In the genomic region with DNA sequence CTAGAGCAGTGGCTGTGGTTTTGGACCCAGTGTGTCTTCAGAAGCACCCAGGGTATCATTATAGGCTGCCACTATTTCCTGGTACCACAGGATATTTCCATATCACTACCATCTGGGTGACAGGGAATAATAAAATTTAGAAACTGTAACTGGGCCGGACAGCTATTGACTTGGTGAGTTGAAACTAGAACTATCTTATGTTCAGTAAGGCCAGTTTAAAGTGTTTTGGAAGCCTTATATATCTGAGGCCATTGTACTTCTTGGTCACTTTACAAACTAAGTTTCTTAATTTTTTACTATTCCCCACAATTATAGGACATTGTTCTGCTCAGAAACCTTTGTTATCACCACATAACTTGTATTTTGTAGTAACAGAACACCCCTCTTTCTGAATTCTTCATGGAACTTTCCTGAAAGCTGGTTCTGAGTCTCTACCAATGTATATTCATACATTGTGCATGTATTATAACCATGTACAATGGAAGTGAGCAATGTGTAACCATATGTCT, we compare ENCODE assay signal across 24 cellular contexts.
"Had no signal": no experiment of that assay in that cellular context is flagged by ENCODE, and none has a peak within 500 bp of the region (broad histone marks: within the 10 kb centered on the region; RNA-seq: fewer than 3 reads in every experiment).

No MANE protein-coding gene starts in this region.

- H3K4me3 ChIP-seq: ascending aorta, colonic mucosa, gastrocnemius medialis, left lung, psoas muscle, skin epidermis, tibial artery had no signal

- H3K27me3 ChIP-seq: ascending aorta, colonic mucosa, gastrocnemius medialis, left lung, tibial artery had no signal

- H3K4me3 Mint-ChIP-seq: activated CD8-positive, alpha-beta memory T cell treated with anti-CD3 and anti-CD28 coated beads, Interleukin-2, amount 10 ng/mL, durations not matched to agents 7 days and 5 days; central memory CD8-positive, alpha-beta T cell; neural crest cell had no signal

- H3K27me3 Mint-ChIP-seq: activated CD8-positive, alpha-beta memory T cell treated with anti-CD3 and anti-CD28 coated beads, Interleukin-2, amount 10 ng/mL, durations not matched to agents 7 days and 5 days; central memory CD8-positive, alpha-beta T cell had no signal

- H3K9me3 ChIP-seq: ascending aorta, colonic mucosa, gastrocnemius medialis, left lung, psoas muscle, tibial artery had no signal

- ATAC-seq: activated CD8-positive, alpha-beta memory T cell treated with anti-CD3 and anti-CD28 coated beads, Interleukin-2, amount 10 ng/mL, durations not matched to agents 7 days and 5 days; gastrocnemius medialis; left lung; right cardiac atrium; stimulated activated naive CD8-positive, alpha-beta T cell treated with anti-CD3 and anti-CD28 coated beads, Interleukin-15, Interleukin-2, amounts not matched to agents 100 U/mL and 50 U/mL, for 24 hours had no signal

- H3K4me1 Mint-ChIP-seq: activated CD8-positive, alpha-beta memory T cell treated with anti-CD3 and anti-CD28 coated beads, Interleukin-2, amount 10 ng/mL, durations not matched to agents 7 days and 5 days; neural crest cell had no signal

- H3K4me1 ChIP-seq: ascending aorta, colonic mucosa, gastrocnemius medialis, left lung, psoas muscle, tibial artery had no signal

- H3K9me3 Mint-ChIP-seq: activated T-helper 2 cell treated with anti-CD3 and anti-CD28 coated beads, Interferon-gamma antibody, Interleukin-2, Interleukin-4, amounts not matched to agents 10 μg/mL and 5 μg/mL and 100 μg/mL, durations not matched to agents 14 hours and 24 hours and 36 hours; central memory CD8-positive, alpha-beta T cell; neural crest cell had no signal

- H3K36me3 ChIP-seq: colonic mucosa had no signal

- H3K27ac ChIP-seq: ascending aorta, colonic mucosa, gastrocnemius medialis, left lung, psoas muscle, skin epidermis, tibial artery, VCaP had no signal

- DNase-seq: activated CD4-positive, alpha-beta T cell treated with anti-CD3 and anti-CD28 coated beads for 1 hour; activated CD4-positive, alpha-beta T cell treated with anti-CD3 and anti-CD28 coated beads, Interleukin-2, amount 50 U/mL, for 4 hours; activated CD8-positive, alpha-beta memory T cell treated with anti-CD3 and anti-CD28 coated beads, Interleukin-2, amount 10 ng/mL, durations not matched to agents 7 days and 5 days; activated naive CD4-positive, alpha-beta T cell treated with Interleukin-2 at 50 U/mL for 16 hours; activated T-cell treated with anti-CD3 and anti-CD28 coated beads, Interleukin-2, amount 50 U/mL, for 1 hour; colonic mucosa; gastrocnemius medialis; head of caudate nucleus; kidney; left lung; mammary epithelial cell; midbrain; psoas muscle; right cardiac atrium; stimulated activated naive CD8-positive, alpha-beta T cell treated with anti-CD3 and anti-CD28 coated beads, Interleukin-15, Interleukin-2, amounts not matched to agents 100 U/mL and 50 U/mL, for 24 hours; substantia nigra; T-helper 2 cell; tibial artery had no signal
